Comparison of ENCODE assay signal across 8 cellular contexts in genomic region chr4:139666735-139667266, GRCh38. TPM values are rescaled to one million over a fixed set of nuclear protein-coding genes. Genes with fewer than 3 reads are reported as not detected.
DNase-seq lines count a peak whose midpoint lies in the region; ATAC-seq and TF ChIP-seq lines count a peak whose summit lies in the region.

No MANE protein-coding gene starts in this region.

- H3K36me3 ChIP-seq in sigmoid colon, result no peaks in the 10 kb centered on the region

- peak overlapping the region; percentile 85 to 92 (median 89) for H3K27ac ChIP-seq in sigmoid colon

- TF ChIP-seq CTCF in AG10803 (conservative IDR thresholded peaks at IDR 0.05; ENCODE audit: low read length) (no peak), sigmoid colon (IDR thresholded peaks at IDR 0.05) (no peak)

- H3K4me3 ChIP-seq in AG10803 (ENCODE audit: low read length) (peak overlapping the region; percentile 71), sigmoid colon (peak overlapping the region; percentile 40 to 59 (median 54))

- H3K9me3 ChIP-seq in sigmoid colon, result no peaks in the 10 kb centered on the region

- ATAC-seq in GM21786 (IDR thresholded peaks at IDR 0.05; ENCODE audit: unreplicated experiment) (peak; percentile 30), HG03045 (IDR thresholded peaks at IDR 0.05; ENCODE audit: unreplicated experiment) (no peak)

- intact Hi-C loops in sigmoid colon (cut with DNase I), result loop anchor here (10.0 kb wide), 1 partner anchor 488 kb away; the partner anchor contains the start of gene MAML3

- no peak for TF ChIP-seq POLR2A in sigmoid colon (IDR thresholded peaks at IDR 0.05)

- H3K27me3 ChIP-seq in sigmoid colon, result no peaks in the 10 kb centered on the region

- H3K4me1 ChIP-seq in sigmoid colon, result peaks cover 0 to 29% (median 9%) of the 10 kb centered on the region in 4 donors

- WGBS in sigmoid colon, 2 donors, result 10 to 22% methylated on average over 11 of the region's 11 CpGs

- TF ChIP-seq EP300 in sigmoid colon (IDR thresholded peaks at IDR 0.05), result no peak

- DNase-seq in AG10803 (ENCODE audit: low read depth), result peak; percentile 40
- DNase-seq in NCI-H345 (lab: John Stamatoyannopoulos, UW), result peak; percentile 26
- peak; percentile 83 for DNase-seq in amniotic epithelial cell (ENCODE audit: low read depth)
- peak; percentile 14 for DNase-seq in hepatic stellate cell (ENCODE audit: low spot score)
- peak; percentile 74 for DNase-seq in sigmoid colon
- DNase-seq in NCI-H1048 (lab: John Stamatoyannopoulos, UW), result no peak

RNA-seq across cellular contexts. Expression of gene MGST2, which starts 1.2 kb away (rescaled TPM):
- 10 to 100 TPM; 30.8 to 48.2 (median 42.3) TPM for total RNA-seq in sigmoid colon
- 100 to 1,000 TPM in 1 of 3 donors, 10 to 100 TPM in 2; 70.9 to 143 (median 84.8) TPM for polyA plus RNA-seq in sigmoid colon
